25 cellular contexts compared by ENCODE assay signal in the genomic region with DNA sequence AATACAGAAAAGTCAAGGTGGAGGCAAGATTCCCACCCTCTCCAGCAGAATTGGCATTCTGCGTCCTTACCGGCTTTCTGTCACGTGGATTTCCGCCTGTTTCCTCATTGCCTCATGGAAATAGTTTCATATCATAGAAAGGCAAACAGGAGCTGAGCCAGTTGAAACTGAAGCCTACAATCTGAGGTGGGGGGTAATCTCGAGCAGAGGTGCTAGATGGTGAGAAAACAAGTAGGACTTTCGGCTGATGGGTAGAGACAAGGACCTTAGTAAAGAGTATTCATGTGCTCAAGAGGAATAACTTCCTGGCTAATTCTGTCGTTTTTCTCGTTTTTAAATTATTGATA. TPM values are rescaled to one million over a fixed set of nuclear protein-coding genes. Genes with fewer than 3 reads are reported as not detected.
DNase-seq lines count a peak whose midpoint lies in the region; ATAC-seq, FAIRE-seq and TF ChIP-seq lines count a peak whose summit lies in the region.
"Had no signal": no experiment of that assay in that cellular context is flagged by ENCODE, and none has a peak within 500 bp of the region (broad histone marks: within the 10 kb centered on the region; RNA-seq: fewer than 3 reads in every experiment).

No MANE protein-coding gene starts in this region.

- no peaks in the 10 kb centered on the region for H3K27me3 ChIP-seq in HepG2 (ENCODE audit: control insufficient read depth in 1 of 2, insufficient read depth in 2 of 2, low read length in 2 of 2)
- no peaks in the 10 kb centered on the region for H3K27me3 ChIP-seq in right lobe of liver
- no peaks in the 10 kb centered on the region for H3K27me3 ChIP-seq in left lung
- no peaks in the 10 kb centered on the region for H3K27me3 ChIP-seq in upper lobe of right lung
- no peaks in the 10 kb centered on the region for H3K27me3 ChIP-seq in HAP-1 (ENCODE audit: low read depth)
- no peaks in the 10 kb centered on the region for H3K27me3 ChIP-seq in MM.1S (replicated peaks; ENCODE audit: insufficient read depth, low read length)
- H3K27me3 ChIP-seq: BE2C; BLaER1 treated with 17β-estradiol and CSF1 and Interleukin-3, amounts not matched to agents 10 nM and 100 nM had no signal

- H3K36me3 ChIP-seq in HepG2 (replicated peaks in 1 of 2; ENCODE audit: control insufficient read depth in 1 of 2, insufficient read depth in 2 of 2, low read length in 2 of 2) (peaks cover 10 to 42% of the 10 kb centered on the region in 2 experiments), right lobe of liver (peaks cover 4 to 59% (median 11%) of the 10 kb centered on the region in 4 donors), left lung (peaks cover 0 to 86% of the 10 kb centered on the region in 2 donors), upper lobe of right lung (peaks cover 87% of the 10 kb centered on the region), HAP-1 (replicated peaks) (peaks cover 16% of the 10 kb centered on the region), MM.1S (replicated peaks; ENCODE audit: insufficient read depth, low read length) (no peaks in the 10 kb centered on the region; the same call in 1 of the 2 replicates)

- WGBS in HepG2 (ENCODE audit: low lambda C conversion rate) = 97% methylated on average over 8 of the region's 8 CpGs
- 95% methylated on average over 8 of the region's 8 CpGs for WGBS in right lobe of liver (ENCODE audit: insufficient coverage, low coverage, low lambda C conversion rate, missing lambda C conversion rate)

- TF ChIP-seq CTCF in HepG2 (CRISPR knock-in tag; IDR thresholded peaks at IDR 0.05) = no peak
- no peak for TF ChIP-seq CTCF in right lobe of liver (IDR thresholded peaks at IDR 0.05)
- TF ChIP-seq CTCF in left lung (IDR thresholded peaks at IDR 0.05) = no peak
- TF ChIP-seq CTCF in nephron progenitor cell (IDR thresholded peaks at IDR 0.05) = no peak
- TF ChIP-seq CTCF in upper lobe of right lung (IDR thresholded peaks at IDR 0.05) = no peak
- no peak for TF ChIP-seq CTCF in MM.1S (IDR thresholded peaks at IDR 0.05; ENCODE audit: low read length)

- TF ChIP-seq RAD21 in HepG2 (CRISPR knock-in tag; IDR thresholded peaks at IDR 0.05) = no peak

- peak overlapping the region; percentile 29 for H3K27ac Mint-ChIP-seq in nephron progenitor cell
- H3K27ac Mint-ChIP-seq: CD14-positive monocyte, GM23338, HFFc6 had no signal

- H3K4me3 Mint-ChIP-seq in nephron progenitor cell = no peak overlapping the region
- H3K4me3 Mint-ChIP-seq: CD14-positive monocyte; CD4-positive, alpha-beta memory T cell; GM23338; H9; HFFc6 had no signal

- intact Hi-C loops in HepG2 (cut with micrococcal nuclease; ENCODE audit: unreplicated experiment) = no loop called here
- intact Hi-C loops in right lobe of liver (cut with DNase I) = no loop called here
- intact Hi-C loops in left lung (cut with DNase I) = no loop called here
- intact Hi-C loops in upper lobe of right lung (cut with DNase I) = no loop called here

- no peaks in the 10 kb centered on the region for H3K9me3 Mint-ChIP-seq in nephron progenitor cell
- H3K9me3 Mint-ChIP-seq: CD14-positive monocyte; CD4-positive, alpha-beta memory T cell; GM23338; H9; HFFc6 had no signal

- H3K4me1 Mint-ChIP-seq in nephron progenitor cell = no peaks in the 10 kb centered on the region
- H3K4me1 Mint-ChIP-seq: CD14-positive monocyte, GM23338, H9 had no signal

- in situ Hi-C loops in HepG2 (cut with HindIII; ENCODE audit: extremely low pct_ligation_motif_present, low pct_unique_long_range_greater_than_20kb) = no loop called here
- in situ Hi-C loops in HAP-1 (cut with MboI; ENCODE audit: low sequenced_read_pairs) = no loop called here

- no peaks in the 10 kb centered on the region for H3F3A ChIP-seq in MM.1S (ENCODE audit: insufficient read depth, low read length)

- TF ChIP-seq POLR2A in HepG2 (IDR thresholded peaks at IDR 0.05; ENCODE audit: insufficient read depth in 1 of 2, low read depth in 2 of 2, low read length in 2 of 2) = no peak
- TF ChIP-seq POLR2A in right lobe of liver (IDR thresholded peaks at IDR 0.05) = no peak

- no peak overlapping the region for H3K9ac ChIP-seq in HepG2 (ENCODE audit: insufficient read depth, low read depth, low read length)
- no peak overlapping the region for H3K9ac ChIP-seq in MM.1S (ENCODE audit: low read length)
- H3K9ac ChIP-seq: BLaER1 treated with 17β-estradiol and CSF1 and Interleukin-3, amounts not matched to agents 10 nM and 100 nM had no signal

- H3K4me3 ChIP-seq in HepG2 (replicated peaks in 1 of 3; ENCODE audit: insufficient read depth in 1 of 3, low read depth in 2 of 3, low read length in 3 of 3) (no peak overlapping the region), right lobe of liver (no peak overlapping the region), left lung (no peak overlapping the region), upper lobe of right lung (no peak overlapping the region), HAP-1 (no peak overlapping the region), MM.1S (ENCODE audit: low read length) (no peak overlapping the region)
- H3K4me3 ChIP-seq: A549; BLaER1 treated with 17β-estradiol and CSF1 and Interleukin-3, amounts not matched to agents 10 nM and 100 nM; GM23338 had no signal

- no peaks in the 10 kb centered on the region for H3K9me2 ChIP-seq in MM.1S (replicated peaks; ENCODE audit: insufficient read depth, low read length)

- POLR2A ChIA-PET in HepG2 (lab: Yijun Ruan, JAX) = no interaction called here

- TSS peak; percentile 27 for BruUV-seq in HepG2 (replicated peaks; lab: Mats Ljungman, UMichigan)

- H4K20me1 ChIP-seq in HepG2 (ENCODE audit: insufficient read depth, low read length) (no peaks in the 10 kb centered on the region), MM.1S (ENCODE audit: insufficient read depth, low read length) (no peaks in the 10 kb centered on the region)
- H4K20me1 ChIP-seq: BLaER1 treated with 17β-estradiol and CSF1 and Interleukin-3, amounts not matched to agents 10 nM and 100 nM had no signal

- H3K4me2 ChIP-seq in HepG2 (ENCODE audit: low read depth, low read length) (no peak overlapping the region), MM.1S (ENCODE audit: low read depth, low read length) (no peak overlapping the region)
- H3K4me2 ChIP-seq: A549; BLaER1 treated with 17β-estradiol and CSF1 and Interleukin-3, amounts not matched to agents 10 nM and 100 nM; GM23338 had no signal

- no peaks in the 10 kb centered on the region for H3K79me2 ChIP-seq in HepG2 (ENCODE audit: insufficient read depth, low read length)
- H3K79me2 ChIP-seq in MM.1S (ENCODE audit: low read length) = no peaks in the 10 kb centered on the region

- H3K9me3 ChIP-seq in HepG2 (ENCODE audit: low read length) = no peaks in the 10 kb centered on the region
- H3K9me3 ChIP-seq in right lobe of liver = no peaks in the 10 kb centered on the region
- H3K9me3 ChIP-seq in left lung = no peaks in the 10 kb centered on the region
- H3K9me3 ChIP-seq in upper lobe of right lung = no peaks in the 10 kb centered on the region
- no peaks in the 10 kb centered on the region for H3K9me3 ChIP-seq in HAP-1
- H3K9me3 ChIP-seq in MM.1S (replicated peaks; ENCODE audit: insufficient read depth, low read length) = no peaks in the 10 kb centered on the region
- H3K9me3 ChIP-seq: A549; BE2C; BLaER1 treated with 17β-estradiol and CSF1 and Interleukin-3, amounts not matched to agents 10 nM and 100 nM had no signal

- ATAC-seq in HepG2 = no peak
- no peak for ATAC-seq in right lobe of liver
- ATAC-seq in left lung = peak; percentile 79
- ATAC-seq in upper lobe of right lung = peak; percentile 62
- ATAC-seq: A549, GM23338 had no signal

- TF ChIP-seq EP300 in HepG2 (IDR thresholded peaks at IDR 0.05; ENCODE audit: low read depth in 2 of 2, low read length in 2 of 2) (no peak), HepG2 (CRISPR knock-in tag; IDR thresholded peaks at IDR 0.05; ENCODE audit: borderline replicate concordance) (no peak)

- DNase-seq in HepG2 (ENCODE audit: low spot score) = no peak
- no peak for DNase-seq in right lobe of liver
- no peak for DNase-seq in left lung
- no peak for DNase-seq in nephron progenitor cell
- no peak for DNase-seq in upper lobe of right lung
- no peak for DNase-seq in HAP-1 (ENCODE audit: low spot score in 2 of 2)
- no peak for DNase-seq in MM.1S
- no peak for DNase-seq in central memory CD4-positive, alpha-beta T cell
- DNase-seq: 8988T; ACHN; AML-193; BE2C; Calu3; CD4-positive, alpha-beta memory T cell; COR-L47; DMS53; DMS79 treated with DMSO at 0.1 percent for 48 hours; GF-D8; H9; HFFc6 had no signal

- H3K27me3 Mint-ChIP-seq in nephron progenitor cell (ENCODE audit: low read depth, poor library complexity) = no peaks in the 10 kb centered on the region
- H3K27me3 Mint-ChIP-seq: CD4-positive, alpha-beta memory T cell had no signal

- H3K4me1 ChIP-seq in HepG2 (ENCODE audit: insufficient read depth, low read length) = no peaks in the 10 kb centered on the region
- no peaks in the 10 kb centered on the region for H3K4me1 ChIP-seq in right lobe of liver
- H3K4me1 ChIP-seq in left lung = no peaks in the 10 kb centered on the region
- H3K4me1 ChIP-seq in upper lobe of right lung = no peaks in the 10 kb centered on the region
- no peaks in the 10 kb centered on the region for H3K4me1 ChIP-seq in HAP-1
- H3K4me1 ChIP-seq in MM.1S (ENCODE audit: low read length) = no peaks in the 10 kb centered on the region
- H3K4me1 ChIP-seq: A549; BE2C; BLaER1 treated with 17β-estradiol and CSF1 and Interleukin-3, amounts not matched to agents 10 nM and 100 nM had no signal

- H2AFZ ChIP-seq in HepG2 (ENCODE audit: low read length) (no peak overlapping the region), MM.1S (ENCODE audit: low read length) (no peak overlapping the region)
- H2AFZ ChIP-seq: GM23338 had no signal

- no peak overlapping the region for H3K27ac ChIP-seq in HepG2 (ENCODE audit: extremely low read length, insufficient read depth, low read length)
- H3K27ac ChIP-seq in right lobe of liver = no peak overlapping the region
- H3K27ac ChIP-seq in left lung = peak overlapping the region in 1 of 2 donors; percentile 30
- H3K27ac ChIP-seq in upper lobe of right lung = no peak overlapping the region
- H3K27ac ChIP-seq in MM.1S (ENCODE audit: low read length) = no peak overlapping the region
- H3K27ac ChIP-seq: A549; BLaER1 treated with 17β-estradiol and CSF1 and Interleukin-3, amounts not matched to agents 10 nM and 100 nM had no signal

- CTCF ChIA-PET in HepG2 (lab: Yijun Ruan, JAX; ENCODE audit: low intra/inter-chr PET ratio, low total read pairs) = no interaction called here

- no peak for FAIRE-seq in HepG2 (lab: Jason Lieb, UNC)
- FAIRE-seq: A549, GM12891 had no signal

- peaks cover 65% of the 10 kb centered on the region for H3K36me3 Mint-ChIP-seq in nephron progenitor cell (ENCODE audit: low read depth)

RNA-seq across cellular contexts. Expression of gene LRCH3, which starts 39.9 kb away (rescaled TPM):
- total RNA-seq in HepG2 (2016; rRNA removed; fragmentation: Illumina TruSeq; extraction: Trizol) = 25.5 and 37.8 TPM in 2 replicates
- 218 and 232 TPM in 2 replicates for total RNA-seq in HepG2 (2016; cell fraction: cytosol; rRNA removed; fragmentation: Illumina TruSeq; extraction: Trizol; ENCODE audit: low read depth)
- 24.4 and 24.7 TPM in 2 replicates for total RNA-seq in HepG2 (2016; cell fraction: insoluble cytoplasmic fraction; rRNA removed; fragmentation: Illumina TruSeq; extraction: Trizol)
- total RNA-seq in HepG2 (2016; cell fraction: membrane; rRNA removed; fragmentation: Illumina TruSeq; extraction: Trizol) = 46.4 and 46.7 TPM in 2 replicates
- total RNA-seq in HepG2 (2016; cell fraction: nucleus; rRNA removed; fragmentation: Illumina TruSeq; extraction: Trizol) = 44.1 and 49.3 TPM in 2 replicates
- 96.6 and 103 TPM in 2 replicates for polyA plus RNA-seq in HepG2 (2011; rRNA removed)
- 28.4 and 40.4 TPM in 2 replicates for polyA plus RNA-seq in HepG2 (2011; cell fraction: cytosol; rRNA removed)
- polyA plus RNA-seq in HepG2 (2011; cell fraction: nucleus; rRNA removed) = 91.5 and 98.6 TPM in 2 replicates
- polyA plus RNA-seq in HepG2 (2012) = 19.7 TPM in 2 replicates
- polyA plus RNA-seq in HepG2 (2016; cell fraction: cytosol; fragmentation: Illumina TruSeq; extraction: Trizol; ENCODE audit: low read depth) = 1.0 and 1.9 TPM in 2 replicates
- polyA plus RNA-seq in HepG2 (2016; cell fraction: insoluble cytoplasmic fraction; fragmentation: Illumina TruSeq; extraction: Trizol; ENCODE audit: low read depth) = 21.2 and 31.8 TPM in 2 replicates
- 4.6 and 5.7 TPM in 2 replicates for polyA plus RNA-seq in HepG2 (2016; cell fraction: membrane; fragmentation: Illumina TruSeq; extraction: Trizol; ENCODE audit: low read depth)
- 50.6 and 53.6 TPM in 2 replicates for polyA plus RNA-seq in HepG2 (2016; cell fraction: nucleus; fragmentation: Illumina TruSeq; extraction: Trizol; ENCODE audit: insufficient read depth, low read depth)
- polyA minus RNA-seq in HepG2 (2011; rRNA and poly(A)+ RNA removed; ENCODE audit: low replicate concordance) = 101 and 103 TPM in 2 replicates
- polyA minus RNA-seq in HepG2 (2011; cell fraction: cytosol; rRNA and poly(A)+ RNA removed) = 46.1 and 64.4 TPM in 2 replicates
- polyA minus RNA-seq in HepG2 (2011; cell fraction: nucleus; rRNA and poly(A)+ RNA removed) = 104 and 122 TPM in 2 replicates
- total RNA-seq in right lobe of liver = 10 to 100 TPM; 18.8 to 24.2 (median 21.8) TPM
- total RNA-seq in left lung = 10 to 100 TPM; 36.8 to 40.1 TPM
- 43.5 TPM for total RNA-seq in upper lobe of right lung

Comparison
In these comparisons a context has a peak if more than half of its experiments do, and no peak if none do; other contexts are left out.
1. ATAC-seq: peak in left lung (single experiment) and upper lobe of right lung (single experiment); none in HepG2 (single experiment) and right lobe of liver (0 of 4).